Comparison of ENCODE assay signal across 9 cellular contexts in genomic region chr16:49528564-49529150, GRCh38.
DNase-seq lines count a peak whose midpoint lies in the region; TF ChIP-seq lines count a peak whose summit lies in the region.
"Had no signal": no experiment of that assay in that cellular context is flagged by ENCODE, and none has a peak within 500 bp of the region (broad histone marks: within the 10 kb centered on the region; RNA-seq: fewer than 3 reads in every experiment).

No MANE protein-coding gene starts in this region.

- H3K4me1 Mint-ChIP-seq in IgD-negative memory B cell (peaks cover 4 to 12% (median 9%) of the 10 kb centered on the region in 3 donors), nephron progenitor cell (peaks cover 84% of the 10 kb centered on the region)
- H3K4me1 Mint-ChIP-seq: activated CD8-positive, alpha-beta memory T cell treated with anti-CD3 and anti-CD28 coated beads, Interleukin-2, amount 10 ng/mL, durations not matched to agents 7 days and 5 days had no signal

- H3K4me3 ChIP-seq in ACC112 (ENCODE audit: low read depth, low read length), result peak overlapping the region; percentile 90
- peak overlapping the region; percentile 44 to 63 for H3K4me3 ChIP-seq in duodenal mucosa (ENCODE audit: low read depth in 1 of 2, low read length in 2 of 2)
- peak overlapping the region in 1 of 2 donors; percentile 17 for H3K4me3 ChIP-seq in testis

- no peaks in the 10 kb centered on the region for H3K9me3 Mint-ChIP-seq in IgD-negative memory B cell
- H3K9me3 Mint-ChIP-seq in nephron progenitor cell, result no peaks in the 10 kb centered on the region

- TF ChIP-seq POLR2A in testis (IDR thresholded peaks at IDR 0.05), result no peak

- H3K4me1 ChIP-seq in ACC112 (ENCODE audit: control insufficient read depth, insufficient read depth, low read length, unreplicated experiment) (peaks cover 5% of the 10 kb centered on the region), duodenal mucosa (ENCODE audit: control insufficient read depth in 1 of 2, insufficient read depth in 2 of 2, low read length in 2 of 2) (peaks cover 0 to 6% of the 10 kb centered on the region in 2 donors), testis (peaks cover 20% of the 10 kb centered on the region)

- H3K27me3 ChIP-seq in ACC112 (ENCODE audit: insufficient read depth, low read length) (no peaks in the 10 kb centered on the region), duodenal mucosa (ENCODE audit: control insufficient read depth in 1 of 2, insufficient read depth in 2 of 2, low read length in 2 of 2) (peaks cover 0 to 7% of the 10 kb centered on the region in 2 donors), testis (no peaks in the 10 kb centered on the region)

- H3K27ac ChIP-seq in ACC112 (ENCODE audit: low read depth, low read length) (no peak overlapping the region), duodenal mucosa (ENCODE audit: low read depth, low read length) (no peak overlapping the region), testis (no peak overlapping the region)

- DNase-seq in nephron progenitor cell (no peak), testis (no peak), ACHN (no peak), H4 (ENCODE audit: low spot score) (no peak)
- no peak for DNase-seq in effector CD8-positive, alpha-beta T cell (lab: John Stamatoyannopoulos, UW)
- DNase-seq: activated CD8-positive, alpha-beta memory T cell treated with anti-CD3 and anti-CD28 coated beads, Interleukin-2, amount 10 ng/mL, durations not matched to agents 7 days and 5 days had no signal

- TF ChIP-seq CTCF in nephron progenitor cell (IDR thresholded peaks at IDR 0.05) (no peak), testis (IDR thresholded peaks at IDR 0.05) (no peak)

- intact Hi-C loops in testis (cut with DNase I; ENCODE audit: low total_unique reads), result no loop called here

- no peaks in the 10 kb centered on the region for H3K36me3 ChIP-seq in ACC112 (ENCODE audit: insufficient read depth, low read length)
- H3K36me3 ChIP-seq in duodenal mucosa (ENCODE audit: control insufficient read depth in 1 of 2, insufficient read depth in 2 of 2, low read length in 2 of 2), result no peaks in the 10 kb centered on the region
- H3K36me3 ChIP-seq in testis (ENCODE audit: low read depth, missing control alignments), result no peaks in the 10 kb centered on the region

- no peaks in the 10 kb centered on the region for H3K36me3 Mint-ChIP-seq in IgD-negative memory B cell
- H3K36me3 Mint-ChIP-seq in nephron progenitor cell (ENCODE audit: low read depth), result no peaks in the 10 kb centered on the region
- H3K36me3 Mint-ChIP-seq: activated CD8-positive, alpha-beta memory T cell treated with anti-CD3 and anti-CD28 coated beads, Interleukin-2, amount 10 ng/mL, durations not matched to agents 7 days and 5 days had no signal

- H3K27ac Mint-ChIP-seq in IgD-negative memory B cell (no peak overlapping the region), nephron progenitor cell (peak overlapping the region; percentile 92)
- H3K27ac Mint-ChIP-seq: activated CD8-positive, alpha-beta memory T cell treated with anti-CD3 and anti-CD28 coated beads, Interleukin-2, amount 10 ng/mL, durations not matched to agents 7 days and 5 days had no signal

- no peaks in the 10 kb centered on the region for H3K79me2 ChIP-seq in ACC112 (ENCODE audit: control insufficient read depth, insufficient read depth, low read length, unreplicated experiment)

- H3K27me3 Mint-ChIP-seq in IgD-negative memory B cell, result peaks cover 23% of the 10 kb centered on the region
- H3K27me3 Mint-ChIP-seq in nephron progenitor cell (ENCODE audit: low read depth, poor library complexity), result peaks cover 3% of the 10 kb centered on the region
- H3K27me3 Mint-ChIP-seq: activated CD8-positive, alpha-beta memory T cell treated with anti-CD3 and anti-CD28 coated beads, Interleukin-2, amount 10 ng/mL, durations not matched to agents 7 days and 5 days had no signal

- H2AFZ ChIP-seq in ACC112 (ENCODE audit: low read length, unreplicated experiment), result peak overlapping the region; percentile 99

- peak overlapping the region; percentile 13 to 82 (median 66) for H3K4me3 Mint-ChIP-seq in IgD-negative memory B cell
- H3K4me3 Mint-ChIP-seq in nephron progenitor cell, result peak overlapping the region; percentile 52
- H3K4me3 Mint-ChIP-seq: activated CD8-positive, alpha-beta memory T cell treated with anti-CD3 and anti-CD28 coated beads, Interleukin-2, amount 10 ng/mL, durations not matched to agents 7 days and 5 days had no signal

- H3K9me3 ChIP-seq in duodenal mucosa (ENCODE audit: control insufficient read depth in 1 of 2, low read length in 2 of 2) (no peaks in the 10 kb centered on the region), testis (no peaks in the 10 kb centered on the region)

- in situ Hi-C loops in ACHN (cut with HindIII; ENCODE audit: low pct_ligation_motif_present, low pct_unique_long_range_greater_than_20kb, low sequenced_read_pairs), result no loop called here

- H3K9ac ChIP-seq in duodenal mucosa (ENCODE audit: low read depth in 1 of 2, low read length in 2 of 2), result peak overlapping the region in 1 of 2 donors; percentile 47

- WGBS in testis, 2 donors, result 52 to 61% methylated on average over 18 of the region's 18 CpGs
